ENCODE assay signal across 18 cellular contexts in the genomic region with DNA sequence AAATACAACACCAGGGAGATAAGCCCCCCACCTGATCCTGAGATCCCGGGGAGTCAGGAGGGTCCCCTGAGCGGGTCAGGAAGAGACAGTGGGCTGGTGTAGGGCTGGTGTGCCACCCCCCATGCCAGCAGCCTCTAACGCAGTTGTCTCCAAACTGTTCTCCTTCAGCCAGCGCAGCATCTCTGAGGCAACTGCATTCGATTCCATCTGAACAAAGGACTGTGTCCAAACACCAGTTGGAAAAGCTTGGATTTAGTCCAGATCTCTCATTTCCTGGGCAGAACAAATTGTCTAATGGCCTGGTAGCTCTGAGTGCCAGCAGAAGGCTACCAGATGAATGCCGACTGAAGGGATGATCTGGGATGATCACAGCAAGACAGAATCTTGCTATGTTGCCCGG. TPM values are rescaled to one million over a fixed set of nuclear protein-coding genes. Genes with fewer than 3 reads are reported as not detected.
DNase-seq lines count a peak whose midpoint lies in the region; ATAC-seq and TF ChIP-seq lines count a peak whose summit lies in the region.
"Had no signal": no experiment of that assay in that cellular context is flagged by ENCODE, and none has a peak within 500 bp of the region (broad histone marks: within the 10 kb centered on the region; RNA-seq: fewer than 3 reads in every experiment).

No MANE protein-coding gene starts in this region.

- ATAC-seq in naive thymus-derived CD4-positive, alpha-beta T cell, result no peak
- ATAC-seq in lower lobe of right lung, result no peak
- ATAC-seq: gastrocnemius medialis, HCT116 had no signal

- TF ChIP-seq CTCF in HFFc6 (IDR thresholded peaks at IDR 0.05), result no peak
- TF ChIP-seq CTCF in fibroblast of pulmonary artery (IDR thresholded peaks at IDR 0.05; ENCODE audit: low read length, missing control alignments), result no peak
- TF ChIP-seq CTCF in lower lobe of right lung (IDR thresholded peaks at IDR 0.05), result no peak

- intact Hi-C loops in naive thymus-derived CD4-positive, alpha-beta T cell (cut with micrococcal nuclease), result no loop called here
- intact Hi-C loops in lower lobe of right lung (cut with DNase I), result no loop called here

- H3K27me3 Mint-ChIP-seq in HFFc6 (ENCODE audit: insufficient read depth), result no peaks in the 10 kb centered on the region
- H3K27me3 Mint-ChIP-seq in naive thymus-derived CD4-positive, alpha-beta T cell, result no peaks in the 10 kb centered on the region

- H3K4me1 ChIP-seq in naive thymus-derived CD4-positive, alpha-beta T cell (ENCODE audit: control insufficient read depth in 2 of 2, insufficient read depth in 2 of 2, low read length in 2 of 2), result no peaks in the 10 kb centered on the region
- H3K4me1 ChIP-seq in lower lobe of right lung, result no peaks in the 10 kb centered on the region
- H3K4me1 ChIP-seq: gastrocnemius medialis had no signal

- H3K27me3 ChIP-seq in naive thymus-derived CD4-positive, alpha-beta T cell (ENCODE audit: control insufficient read depth in 2 of 2, insufficient read depth in 2 of 2, low read length in 2 of 2), result no peaks in the 10 kb centered on the region
- no peaks in the 10 kb centered on the region for H3K27me3 ChIP-seq in lower lobe of right lung (ENCODE audit: low read depth)
- H3K27me3 ChIP-seq: gastrocnemius medialis, ovary had no signal

- no peak overlapping the region for H3K4me3 Mint-ChIP-seq in HFFc6
- no peak overlapping the region for H3K4me3 Mint-ChIP-seq in naive thymus-derived CD4-positive, alpha-beta T cell

- no peak overlapping the region for H3K27ac Mint-ChIP-seq in HFFc6
- peak overlapping the region in 2 of 9 donors; percentile 48 to 74 for H3K27ac Mint-ChIP-seq in naive thymus-derived CD4-positive, alpha-beta T cell

- CTCF ChIA-PET in naive thymus-derived CD4-positive, alpha-beta T cell (lab: Charles Lee), result interaction anchor here (0.7 to 1.2 kb wide), 2 partner anchors 25 to 521 kb away, joined by 3 to 7 read pairs; no protein-coding TSS in a partner anchor

- H3K4me3 ChIP-seq in fibroblast of pulmonary artery (replicated peaks; ENCODE audit: low read depth, low read length) (no peak overlapping the region), lower lobe of right lung (no peak overlapping the region)
- H3K4me3 ChIP-seq in naive thymus-derived CD4-positive, alpha-beta T cell (ENCODE audit: low read length), result no peak overlapping the region
- H3K4me3 ChIP-seq: gastrocnemius medialis, ovary had no signal

- peaks cover 24% of the 10 kb centered on the region for H3K36me3 Mint-ChIP-seq in HFFc6 (ENCODE audit: low read depth)
- H3K36me3 Mint-ChIP-seq in naive thymus-derived CD4-positive, alpha-beta T cell, result peaks cover 6 to 32% (median 12%) of the 10 kb centered on the region in 5 donors

- H3K36me3 ChIP-seq in naive thymus-derived CD4-positive, alpha-beta T cell (ENCODE audit: control insufficient read depth in 2 of 3, insufficient read depth in 3 of 3, low read length in 3 of 3), result peaks cover 9 to 73% (median 10%) of the 10 kb centered on the region in 3 experiments
- H3K36me3 ChIP-seq in lower lobe of right lung, result peaks cover 82% of the 10 kb centered on the region
- H3K36me3 ChIP-seq: ovary had no signal

- DNase-seq in AG08395 (ENCODE audit: low spot score), result peak; percentile 65
- peak; percentile 25 for DNase-seq in HFFc6
- peak; percentile 60 for DNase-seq in RPMI7951 (ENCODE audit: low read depth)
- DNase-seq in fibroblast of pulmonary artery (ENCODE audit: low read depth), result peak; percentile 50
- DNase-seq in naive thymus-derived CD4-positive, alpha-beta T cell, result no peak
- DNase-seq in NCI-H2227 (lab: John Stamatoyannopoulos, UW; ENCODE audit: unreplicated experiment), result no peak
- no peak for DNase-seq in retina
- DNase-seq in lower lobe of right lung, result no peak
- DNase-seq: activated gamma-delta T cell treated with Interleukin-2 at 50 U/mL for 16 hours; DMS53; effector CD8-positive, alpha-beta T cell; gastrocnemius medialis; NCI-H2227 treated with DMSO at 0.1 percent for 48 hours; ovary; SW 1271; WERI-Rb-1 had no signal

- H3K9me3 Mint-ChIP-seq in HFFc6, result no peaks in the 10 kb centered on the region
- H3K9me3 Mint-ChIP-seq in naive thymus-derived CD4-positive, alpha-beta T cell, result no peaks in the 10 kb centered on the region

- no peaks in the 10 kb centered on the region for H3K4me1 Mint-ChIP-seq in HFFc6 (ENCODE audit: low read depth)
- peaks cover 0 to 7% (median 6%) of the 10 kb centered on the region in 7 donors for H3K4me1 Mint-ChIP-seq in naive thymus-derived CD4-positive, alpha-beta T cell

- POLR2A ChIA-PET in naive thymus-derived CD4-positive, alpha-beta T cell (lab: Charles Lee), result interaction anchor here (0.7 kb wide), 1 partner anchor 37 kb away, joined by 3 read pairs; no protein-coding TSS in a partner anchor

- no peak overlapping the region for H3K27ac ChIP-seq in naive thymus-derived CD4-positive, alpha-beta T cell (ENCODE audit: low read depth, low read length)
- H3K27ac ChIP-seq in lower lobe of right lung, result no peak overlapping the region
- H3K27ac ChIP-seq: gastrocnemius medialis, HL-60, ovary, WERI-Rb-1 had no signal

- H3K9me3 ChIP-seq in naive thymus-derived CD4-positive, alpha-beta T cell (ENCODE audit: control insufficient read depth in 2 of 3, low read length in 3 of 3), result no peaks in the 10 kb centered on the region
- H3K9me3 ChIP-seq in lower lobe of right lung, result no peaks in the 10 kb centered on the region
- H3K9me3 ChIP-seq: gastrocnemius medialis, ovary had no signal

RNA-seq across cellular contexts. Expression of a gene that starts 44.1 kb away (rescaled TPM):
- total RNA-seq in HFFc6 (2021; fragmentation: NEBNext Ultra II Directional; extraction: Animal tissue kit (Norgen Biotek cat#: 25700)), result 10 to 100 TPM; 79.5 to 88.6 (median 82.0) TPM
- total RNA-seq in RPMI7951 (2014; rRNA removed; shearing (Covaris generic)), result 29.9 and 31.6 TPM in 2 replicates
- total RNA-seq in naive thymus-derived CD4-positive, alpha-beta T cell, result 10 to 100 TPM; 15.0 to 46.3 (median 29.1) TPM
- polyA plus RNA-seq in naive thymus-derived CD4-positive, alpha-beta T cell, result 1 to 10 TPM; 3.3 to 7.8 TPM
- 43.0 TPM for total RNA-seq in lower lobe of right lung

Comparison
In these comparisons a context has a peak if more than half of its experiments do, and no peak if none do; other contexts are left out.
1. DNase-seq: peak in AG08395 (single experiment), HFFc6 (single experiment), RPMI7951 (single experiment) and fibroblast of pulmonary artery (single experiment); none in naive thymus-derived CD4-positive, alpha-beta T cell (0 of 9), NCI-H2227 (single experiment), retina (single experiment) and lower lobe of right lung (single experiment).